1 cellular context compared by ENCODE assay signal in the genomic region with DNA sequence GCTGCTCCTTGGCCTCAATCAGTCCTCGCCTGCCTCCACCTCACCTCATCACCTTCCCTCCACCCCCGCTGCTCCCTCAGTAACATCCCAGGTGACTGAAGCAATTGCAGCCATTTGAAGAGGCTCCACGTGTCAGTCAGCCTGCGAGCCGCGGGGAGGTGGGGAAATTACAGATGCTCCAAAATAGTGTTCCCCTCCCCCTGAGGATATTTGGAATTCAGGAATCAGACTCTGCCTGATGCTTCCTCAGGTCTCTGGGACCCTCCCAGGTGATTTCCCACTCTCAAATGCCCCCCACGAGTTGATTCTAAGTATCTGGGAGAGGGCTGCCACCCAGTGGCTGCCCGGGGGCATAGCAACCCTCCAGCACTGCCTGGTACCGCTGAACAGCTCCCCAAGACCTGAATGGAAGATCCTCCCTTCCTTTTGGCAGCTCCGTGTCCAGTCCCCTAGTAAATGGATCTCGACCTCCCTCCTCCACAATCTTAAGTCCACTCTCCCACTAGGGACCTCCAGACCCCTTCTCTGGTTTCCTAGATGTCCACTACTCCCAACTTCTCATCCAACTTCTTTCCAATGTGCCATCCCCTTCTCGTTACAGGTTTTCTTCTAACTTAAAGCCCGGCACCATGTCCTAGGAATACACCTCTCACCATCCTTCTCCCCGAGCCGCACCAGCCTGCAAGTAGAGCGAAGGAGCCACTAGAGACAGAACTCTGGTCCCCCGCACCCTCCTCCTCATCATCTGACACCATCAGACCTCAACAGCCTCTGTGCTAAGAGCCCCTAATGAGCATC.
A peak's percentile ranks its signal among the peaks of the same experiment; 100 is the strongest.
TF ChIP-seq lines count a peak whose summit lies in the region.

No MANE protein-coding gene starts in this region.

TF ChIP-seq in K562, 482 proteins besides CTCF, POLR2A, EP300 and RAD21 (continued from another document and continues in another):
- no peak for TF ChIP-seq KDM4B (IDR thresholded peaks at IDR 0.05; ENCODE audit: borderline replicate concordance in 2 of 2, low read depth in 1 of 2)
- TF ChIP-seq, protein P1, sequence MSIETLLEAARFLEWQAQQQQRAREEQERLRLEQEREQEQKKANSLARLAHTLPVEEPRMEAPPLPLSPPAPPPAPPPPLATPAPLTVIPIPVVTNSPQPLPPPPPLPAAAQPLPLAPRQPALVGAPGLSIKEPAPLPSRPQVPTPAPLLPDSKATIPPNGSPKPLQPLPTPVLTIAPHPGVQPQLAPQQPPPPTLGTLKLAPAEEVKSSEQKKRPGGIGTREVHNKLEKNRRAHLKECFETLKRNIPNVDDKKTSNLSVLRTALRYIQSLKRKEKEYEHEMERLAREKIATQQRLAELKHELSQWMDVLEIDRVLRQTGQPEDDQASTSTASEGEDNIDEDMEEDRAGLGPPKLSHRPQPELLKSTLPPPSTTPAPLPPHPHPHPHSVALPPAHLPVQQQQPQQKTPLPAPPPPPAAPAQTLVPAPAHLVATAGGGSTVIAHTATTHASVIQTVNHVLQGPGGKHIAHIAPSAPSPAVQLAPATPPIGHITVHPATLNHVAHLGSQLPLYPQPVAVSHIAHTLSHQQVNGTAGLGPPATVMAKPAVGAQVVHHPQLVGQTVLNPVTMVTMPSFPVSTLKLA (conservative IDR thresholded peaks at IDR 0.05), result peak in 1 of 2 experiments; percentile 81; a peak in 2 of 4 replicates
- peak in 1 of 2 experiments; percentile 6; a peak in 1 of 4 replicates for TF ChIP-seq KDM1A (IDR thresholded peaks at IDR 0.05)
- TF ChIP-seq TAL1 (IDR thresholded peaks at IDR 0.05), result no peak
- 0 out of 2 replicates have a peak, but pooled peaks have one; percentile 10 for TF ChIP-seq MXI1 (IDR thresholded peaks at IDR 0.05; ENCODE audit: low read depth, low read length)
- TF ChIP-seq MGA (IDR thresholded peaks at IDR 0.05), result peak; percentile 80
- TF ChIP-seq FOXA1 (IDR thresholded peaks at IDR 0.05; ENCODE audit: borderline replicate concordance), result no peak
- TF ChIP-seq, protein P2, sequence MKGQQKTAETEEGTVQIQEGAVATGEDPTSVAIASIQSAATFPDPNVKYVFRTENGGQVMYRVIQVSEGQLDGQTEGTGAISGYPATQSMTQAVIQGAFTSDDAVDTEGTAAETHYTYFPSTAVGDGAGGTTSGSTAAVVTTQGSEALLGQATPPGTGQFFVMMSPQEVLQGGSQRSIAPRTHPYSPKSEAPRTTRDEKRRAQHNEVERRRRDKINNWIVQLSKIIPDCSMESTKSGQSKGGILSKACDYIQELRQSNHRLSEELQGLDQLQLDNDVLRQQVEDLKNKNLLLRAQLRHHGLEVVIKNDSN (CRISPR knock-in tag; IDR thresholded peaks at IDR 0.05), result peak; percentile 39; the same call in 1 of the 2 replicates
- TF ChIP-seq, protein P3, sequence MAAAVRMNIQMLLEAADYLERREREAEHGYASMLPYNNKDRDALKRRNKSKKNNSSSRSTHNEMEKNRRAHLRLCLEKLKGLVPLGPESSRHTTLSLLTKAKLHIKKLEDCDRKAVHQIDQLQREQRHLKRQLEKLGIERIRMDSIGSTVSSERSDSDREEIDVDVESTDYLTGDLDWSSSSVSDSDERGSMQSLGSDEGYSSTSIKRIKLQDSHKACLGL (CRISPR knock-in tag; IDR thresholded peaks at IDR 0.05; ENCODE audit: borderline replicate concordance, poor library complexity, severe bottlenecking), result no peak
- TF ChIP-seq ZNF639 (CRISPR knock-in tag; conservative IDR thresholded peaks at IDR 0.05 in 1 of 2, IDR thresholded peaks at IDR 0.05 in 1 of 2), result no peak
- no peak for TF ChIP-seq KLF6 (CRISPR knock-in tag; IDR thresholded peaks at IDR 0.05; ENCODE audit: borderline replicate concordance)
- no peak for TF ChIP-seq DIDO1 (tag; IDR thresholded peaks at IDR 0.05; ENCODE audit: low read depth)
- TF ChIP-seq SNIP1 (IDR thresholded peaks at IDR 0.05; ENCODE audit: low read depth), result no peak
- TF ChIP-seq KLF16 (IDR thresholded peaks at IDR 0.05), result 0 out of 2 replicates have a peak, but pooled peaks have one; percentile 37
- TF ChIP-seq ZNF121 (CRISPR knock-in tag; conservative IDR thresholded peaks at IDR 0.05), result no peak
- TF ChIP-seq TEAD1 (CRISPR knock-in tag; IDR thresholded peaks at IDR 0.05), result 0 out of 4 replicates have a peak, but pooled peaks of 1 of the 2 experiments have one; percentile 30
- TF ChIP-seq ZNF766 (CRISPR knock-in tag; conservative IDR thresholded peaks at IDR 0.05), result no peak
- no peak for TF ChIP-seq MTA1 (IDR thresholded peaks at IDR 0.05; ENCODE audit: borderline replicate concordance)
- TF ChIP-seq ARID2 (IDR thresholded peaks at IDR 0.05), result peak; percentile 90
- TF ChIP-seq CBFA2T2 (conservative IDR thresholded peaks at IDR 0.05), result no peak
- no peak for TF ChIP-seq GATAD2A (IDR thresholded peaks at IDR 0.05)
- no peak for TF ChIP-seq TRIM25 (IDR thresholded peaks at IDR 0.05; ENCODE audit: borderline replicate concordance)
- TF ChIP-seq SRSF1 (IDR thresholded peaks at IDR 0.05; ENCODE audit: low read depth, low read length), result no peak
- peak; percentile 85 for TF ChIP-seq SMC3 (conservative IDR thresholded peaks at IDR 0.05; ENCODE audit: insufficient read depth, low read depth, low read length)
- TF ChIP-seq BRD9 (IDR thresholded peaks at IDR 0.05; ENCODE audit: low read depth, partially characterized antibody), result no peak
- TF ChIP-seq DPF2 (IDR thresholded peaks at IDR 0.05), result no peak
- TF ChIP-seq ZNF707 (CRISPR knock-in tag; conservative IDR thresholded peaks at IDR 0.05), result no peak
- TF ChIP-seq BCLAF1 (IDR thresholded peaks at IDR 0.05; ENCODE audit: borderline replicate concordance in 1 of 2, control insufficient read depth in 1 of 2, low read depth in 2 of 2, low read length in 1 of 2), result no peak
- TF ChIP-seq ERF (CRISPR knock-in tag; IDR thresholded peaks at IDR 0.05), result no peak
- TF ChIP-seq ZNF696 (CRISPR knock-in tag; conservative IDR thresholded peaks at IDR 0.05), result no peak
- TF ChIP-seq SMARCB1 (IDR thresholded peaks at IDR 0.05; ENCODE audit: insufficient read length, low read depth), result no peak
